1 cellular context compared by ENCODE assay signal in the genomic region with DNA sequence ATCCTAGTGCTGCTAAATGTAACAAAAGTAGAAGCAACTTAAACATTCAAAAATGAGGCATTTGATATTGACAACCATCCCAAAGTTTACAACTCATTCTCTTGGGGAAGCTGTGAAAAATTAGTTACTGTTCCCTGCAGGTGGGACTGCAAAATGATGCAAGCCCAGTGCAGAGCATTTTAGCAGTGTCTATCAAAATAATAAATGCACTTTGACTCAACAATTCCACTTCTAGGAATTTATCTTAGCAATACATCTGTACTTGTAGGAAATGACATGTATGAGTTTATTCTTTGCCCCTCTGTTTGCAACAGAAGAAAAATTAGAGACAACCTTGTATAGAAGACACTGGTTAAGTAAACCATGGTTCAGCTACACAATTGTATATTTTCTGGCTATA.
TF ChIP-seq lines count a peak whose summit lies in the region.

No MANE protein-coding gene starts in this region.

TF ChIP-seq in K562, 482 proteins besides CTCF, POLR2A, EP300 and RAD21 (continued from another document):
- peak in 1 of 2 experiments; percentile 19; a peak in 1 of 4 replicates for TF ChIP-seq TRIM24 (IDR thresholded peaks at IDR 0.05)
- peak; percentile 58; the same call in 1 of the 2 replicates for TF ChIP-seq TEAD4 (IDR thresholded peaks at IDR 0.05; ENCODE audit: low read length)
- no peak for TF ChIP-seq TEAD4 (CRISPR knock-in tag; IDR thresholded peaks at IDR 0.05; ENCODE audit: borderline replicate concordance)
- TF ChIP-seq, protein P1, sequence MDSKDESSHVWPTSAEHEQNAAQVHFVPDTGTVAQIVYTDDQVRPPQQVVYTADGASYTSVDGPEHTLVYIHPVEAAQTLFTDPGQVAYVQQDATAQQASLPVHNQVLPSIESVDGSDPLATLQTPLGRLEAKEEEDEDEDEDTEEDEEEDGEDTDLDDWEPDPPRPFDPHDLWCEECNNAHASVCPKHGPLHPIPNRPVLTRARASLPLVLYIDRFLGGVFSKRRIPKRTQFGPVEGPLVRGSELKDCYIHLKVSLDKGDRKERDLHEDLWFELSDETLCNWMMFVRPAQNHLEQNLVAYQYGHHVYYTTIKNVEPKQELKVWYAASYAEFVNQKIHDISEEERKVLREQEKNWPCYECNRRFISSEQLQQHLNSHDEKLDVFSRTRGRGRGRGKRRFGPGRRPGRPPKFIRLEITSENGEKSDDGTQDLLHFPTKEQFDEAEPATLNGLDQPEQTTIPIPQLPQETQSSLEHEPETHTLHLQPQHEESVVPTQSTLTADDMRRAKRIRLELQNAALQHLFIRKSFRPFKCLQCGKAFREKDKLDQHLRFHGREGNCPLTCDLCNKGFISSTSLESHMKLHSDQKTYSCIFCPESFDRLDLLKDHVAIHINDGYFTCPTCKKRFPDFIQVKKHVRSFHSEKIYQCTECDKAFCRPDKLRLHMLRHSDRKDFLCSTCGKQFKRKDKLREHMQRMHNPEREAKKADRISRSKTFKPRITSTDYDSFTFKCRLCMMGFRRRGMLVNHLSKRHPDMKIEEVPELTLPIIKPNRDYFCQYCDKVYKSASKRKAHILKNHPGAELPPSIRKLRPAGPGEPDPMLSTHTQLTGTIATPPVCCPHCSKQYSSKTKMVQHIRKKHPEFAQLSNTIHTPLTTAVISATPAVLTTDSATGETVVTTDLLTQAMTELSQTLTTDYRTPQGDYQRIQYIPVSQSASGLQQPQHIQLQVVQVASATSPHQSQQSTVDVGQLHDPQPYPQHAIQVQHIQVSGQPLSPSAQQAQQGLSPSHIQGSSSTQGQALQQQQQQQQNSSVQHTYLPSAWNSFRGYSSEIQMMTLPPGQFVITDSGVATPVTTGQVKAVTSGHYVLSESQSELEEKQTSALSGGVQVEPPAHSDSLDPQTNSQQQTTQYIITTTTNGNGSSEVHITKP (IDR thresholded peaks at IDR 0.05; ENCODE audit: partially characterized antibody), result no peak
- TF ChIP-seq ARID2 (IDR thresholded peaks at IDR 0.05), result no peak
- peak; percentile 57; the same call in 1 of the 2 replicates for TF ChIP-seq LCOR (CRISPR knock-in tag; IDR thresholded peaks at IDR 0.05)
- TF ChIP-seq DDX20 (tag; IDR thresholded peaks at IDR 0.05; ENCODE audit: low read depth), result no peak
- TF ChIP-seq, protein P2, sequence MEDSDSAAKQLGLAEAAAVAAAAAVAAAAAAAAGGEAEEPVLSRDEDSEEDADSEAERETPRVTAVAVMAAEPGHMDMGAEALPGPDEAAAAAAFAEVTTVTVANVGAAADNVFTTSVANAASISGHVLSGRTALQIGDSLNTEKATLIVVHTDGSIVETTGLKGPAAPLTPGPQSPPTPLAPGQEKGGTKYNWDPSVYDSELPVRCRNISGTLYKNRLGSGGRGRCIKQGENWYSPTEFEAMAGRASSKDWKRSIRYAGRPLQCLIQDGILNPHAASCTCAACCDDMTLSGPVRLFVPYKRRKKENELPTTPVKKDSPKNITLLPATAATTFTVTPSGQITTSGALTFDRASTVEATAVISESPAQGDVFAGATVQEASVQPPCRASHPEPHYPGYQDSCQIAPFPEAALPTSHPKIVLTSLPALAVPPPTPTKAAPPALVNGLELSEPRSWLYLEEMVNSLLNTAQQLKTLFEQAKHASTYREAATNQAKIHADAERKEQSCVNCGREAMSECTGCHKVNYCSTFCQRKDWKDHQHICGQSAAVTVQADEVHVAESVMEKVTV (CRISPR knock-in tag; IDR thresholded peaks at IDR 0.05), result no peak
- TF ChIP-seq TCF3 (CRISPR knock-in tag; IDR thresholded peaks at IDR 0.05), result peak; percentile 72
- no peak for TF ChIP-seq ZNF212 (CRISPR knock-in tag; IDR thresholded peaks at IDR 0.05)
- peak; percentile 78; the same call in 1 of the 2 replicates for TF ChIP-seq JUND (IDR thresholded peaks at IDR 0.05; ENCODE audit: borderline replicate concordance, low read depth, low read length)
- TF ChIP-seq JUND (tag; IDR thresholded peaks at IDR 0.05; ENCODE audit: borderline replicate concordance, low read depth, low read length), result peak; percentile 69; the same call in 1 of the 3 replicates
- TF ChIP-seq, protein P3, sequence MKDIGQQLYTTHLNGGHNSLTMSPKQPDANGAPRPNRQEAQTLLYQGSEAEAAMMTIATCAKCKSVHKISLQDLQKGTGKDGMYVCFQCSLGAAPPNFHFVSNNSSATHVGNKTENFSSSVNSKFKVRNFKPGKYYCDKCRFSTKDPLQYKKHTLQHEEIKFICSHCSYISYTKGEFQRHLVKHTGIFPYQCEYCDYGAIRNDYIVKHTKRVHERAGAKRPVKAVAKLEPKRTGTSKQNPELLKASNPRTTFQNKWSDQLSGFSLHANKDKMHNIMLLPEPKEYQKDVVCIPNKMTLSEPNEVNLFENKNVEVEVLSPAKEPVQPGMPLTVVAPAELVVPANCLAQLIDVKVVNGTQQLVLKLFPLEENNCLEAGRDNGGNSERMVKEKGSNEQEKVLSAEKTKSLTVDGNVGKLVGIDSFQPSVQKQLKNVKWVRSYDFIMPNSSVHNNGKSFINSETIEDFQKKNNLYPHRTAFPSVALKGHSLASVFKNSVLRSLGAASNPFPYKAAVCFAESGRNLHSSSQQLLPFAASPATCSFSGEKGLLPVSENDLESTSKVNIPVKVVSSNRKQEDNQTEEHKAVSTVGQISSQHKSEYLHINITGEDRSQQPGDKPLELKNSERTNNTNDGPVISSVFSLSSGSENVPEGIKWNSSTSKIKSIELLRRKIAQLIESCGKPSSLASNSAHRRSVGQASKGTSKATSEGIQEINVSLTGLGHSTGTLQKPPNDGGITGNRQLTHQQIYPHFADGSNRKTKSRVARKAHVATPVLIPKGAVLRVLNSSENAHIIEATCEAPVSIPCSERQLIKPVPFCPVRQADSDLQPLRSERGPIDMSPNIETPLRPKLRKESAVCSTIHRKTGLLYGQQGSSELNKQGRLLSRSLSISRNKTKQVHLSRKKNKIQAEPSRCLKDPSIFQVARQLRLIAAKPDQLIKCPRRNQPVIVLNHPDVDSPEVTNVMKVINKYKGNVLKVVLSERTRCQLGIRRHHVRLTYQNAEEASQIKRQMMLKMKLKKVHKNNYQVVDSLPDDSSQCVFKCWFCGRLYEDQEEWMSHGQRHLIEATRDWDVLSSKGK (CRISPR knock-in tag; IDR thresholded peaks at IDR 0.05), result no peak
- peak; percentile 88 for TF ChIP-seq CEBPG (CRISPR knock-in tag; IDR thresholded peaks at IDR 0.05)
- peak; percentile 38 to 75; a peak in 3 of 4 replicates for TF ChIP-seq CEBPG (tag; conservative IDR thresholded peaks at IDR 0.05 in 1 of 2, IDR thresholded peaks at IDR 0.05 in 1 of 2)
- no peak for TF ChIP-seq RHOXF2B (CRISPR knock-in tag; conservative IDR thresholded peaks at IDR 0.05)
- no peak for TF ChIP-seq MEF2D (tag; conservative IDR thresholded peaks at IDR 0.05; ENCODE audit: low read depth)
- TF ChIP-seq KAT2B (IDR thresholded peaks at IDR 0.05; ENCODE audit: low read depth, low read length), result no peak
- no peak for TF ChIP-seq MCM2 (IDR thresholded peaks at IDR 0.05; ENCODE audit: low read depth)
- TF ChIP-seq, protein P4, sequence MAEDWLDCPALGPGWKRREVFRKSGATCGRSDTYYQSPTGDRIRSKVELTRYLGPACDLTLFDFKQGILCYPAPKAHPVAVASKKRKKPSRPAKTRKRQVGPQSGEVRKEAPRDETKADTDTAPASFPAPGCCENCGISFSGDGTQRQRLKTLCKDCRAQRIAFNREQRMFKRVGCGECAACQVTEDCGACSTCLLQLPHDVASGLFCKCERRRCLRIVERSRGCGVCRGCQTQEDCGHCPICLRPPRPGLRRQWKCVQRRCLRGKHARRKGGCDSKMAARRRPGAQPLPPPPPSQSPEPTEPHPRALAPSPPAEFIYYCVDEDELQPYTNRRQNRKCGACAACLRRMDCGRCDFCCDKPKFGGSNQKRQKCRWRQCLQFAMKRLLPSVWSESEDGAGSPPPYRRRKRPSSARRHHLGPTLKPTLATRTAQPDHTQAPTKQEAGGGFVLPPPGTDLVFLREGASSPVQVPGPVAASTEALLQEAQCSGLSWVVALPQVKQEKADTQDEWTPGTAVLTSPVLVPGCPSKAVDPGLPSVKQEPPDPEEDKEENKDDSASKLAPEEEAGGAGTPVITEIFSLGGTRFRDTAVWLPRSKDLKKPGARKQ (CRISPR knock-in tag; IDR thresholded peaks at IDR 0.05), result no peak
- TF ChIP-seq HMG20A (CRISPR knock-in tag; conservative IDR thresholded peaks at IDR 0.05), result no peak
- TF ChIP-seq, protein P5, sequence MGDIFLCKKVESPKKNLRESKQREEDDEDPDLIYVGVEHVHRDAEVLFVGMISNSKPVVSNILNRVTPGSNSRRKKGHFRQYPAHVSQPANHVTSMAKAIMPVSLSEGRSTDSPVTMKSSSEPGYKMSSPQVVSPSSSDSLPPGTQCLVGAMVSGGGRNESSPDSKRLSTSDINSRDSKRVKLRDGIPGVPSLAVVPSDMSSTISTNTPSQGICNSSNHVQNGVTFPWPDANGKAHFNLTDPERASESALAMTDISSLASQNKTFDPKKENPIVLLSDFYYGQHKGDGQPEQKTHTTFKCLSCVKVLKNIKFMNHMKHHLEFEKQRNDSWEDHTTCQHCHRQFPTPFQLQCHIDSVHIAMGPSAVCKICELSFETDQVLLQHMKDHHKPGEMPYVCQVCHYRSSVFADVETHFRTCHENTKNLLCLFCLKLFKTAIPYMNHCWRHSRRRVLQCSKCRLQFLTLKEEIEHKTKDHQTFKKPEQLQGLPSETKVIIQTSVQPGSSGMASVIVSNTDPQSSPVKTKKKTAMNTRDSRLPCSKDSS (IDR thresholded peaks at IDR 0.05; ENCODE audit: low read depth, partially characterized antibody), result no peak
- no peak for TF ChIP-seq JUNB (CRISPR knock-in tag; conservative IDR thresholded peaks at IDR 0.05)
